27 cellular contexts compared by ENCODE assay signal in the genomic region with DNA sequence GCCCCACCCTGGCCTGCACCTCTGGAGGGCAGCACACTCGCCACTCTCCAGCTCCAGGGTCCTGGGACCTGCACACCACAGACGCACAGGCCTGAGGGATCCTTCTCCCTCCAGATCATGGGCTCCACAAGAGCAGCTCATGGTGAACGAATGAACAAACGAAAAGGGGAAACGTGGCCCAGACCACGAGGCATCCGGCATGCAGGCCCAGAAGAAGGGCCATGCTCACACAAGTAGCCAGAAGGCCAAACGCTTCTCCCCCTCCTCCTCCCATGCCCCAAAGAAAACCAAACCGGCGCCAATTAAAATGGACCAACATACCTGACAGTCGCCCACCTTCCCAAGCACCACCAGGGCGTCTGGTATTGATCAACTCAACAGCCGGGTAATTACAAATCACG. TPM values are rescaled to one million over a fixed set of nuclear protein-coding genes. Genes with fewer than 3 reads are reported as not detected.
DNase-seq lines count a peak whose midpoint lies in the region; ATAC-seq and TF ChIP-seq lines count a peak whose summit lies in the region.
"Had no signal": no experiment of that assay in that cellular context is flagged by ENCODE, and none has a peak within 500 bp of the region (broad histone marks: within the 10 kb centered on the region; RNA-seq: fewer than 3 reads in every experiment).

No MANE protein-coding gene starts in this region.

- H3K9me2 ChIP-seq in SK-N-SH = no peaks in the 10 kb centered on the region

- no peak overlapping the region for H3K4me3 Mint-ChIP-seq in brain
- H3K4me3 Mint-ChIP-seq: activated CD4-positive, alpha-beta memory T cell treated with anti-CD3 and anti-CD28 coated beads, Interleukin-2, amount 10 ng/mL, durations not matched to agents 7 days and 5 days; CD4-positive, CD25-positive, alpha-beta regulatory T cell; immature natural killer cell; neural crest cell had no signal

- CTCF ChIA-PET in SK-N-SH (lab: Yijun Ruan, JAX) = interaction anchor here (0.7 to 3.8 kb wide), 9 partner anchors 9 to 623 kb away, joined by 3 to 24 read pairs (median 3); no protein-coding TSS in a partner anchor

- H3K9ac ChIP-seq in SK-N-SH = no peak overlapping the region

- no peak for TF ChIP-seq CTCF in SK-N-SH (IDR thresholded peaks at IDR 0.05)
- no peak for TF ChIP-seq CTCF in brain (conservative IDR thresholded peaks at IDR 0.05)
- no peak for TF ChIP-seq CTCF in upper lobe of left lung (IDR thresholded peaks at IDR 0.05)

- TF ChIP-seq POLR2A in upper lobe of left lung (IDR thresholded peaks at IDR 0.05) = no peak

- TF ChIP-seq RAD21 in SK-N-SH (IDR thresholded peaks at IDR 0.05; ENCODE audit: low read length) = no peak

- H3K27ac ChIP-seq in SK-N-SH (ENCODE audit: low read depth in 2 of 2, low read length in 1 of 2) = no peak overlapping the region; a peak in 1 of 4 replicates
- H3K27ac ChIP-seq in upper lobe of left lung = no peak overlapping the region
- H3K27ac ChIP-seq: 22Rv1, right lobe of liver, stomach had no signal

- no peak overlapping the region for H3K4me2 ChIP-seq in SK-N-SH

- TF ChIP-seq EP300 in SK-N-SH (IDR thresholded peaks at IDR 0.05; ENCODE audit: borderline replicate concordance in 1 of 2, low read depth in 1 of 2, low read length in 1 of 2) = no peak
- TF ChIP-seq EP300 in upper lobe of left lung (IDR thresholded peaks at IDR 0.05) = no peak

- H3K9me3 Mint-ChIP-seq in brain = peaks cover 0 to 1% (median 0%) of the 10 kb centered on the region in 5 experiments
- H3K9me3 Mint-ChIP-seq: activated CD4-positive, alpha-beta memory T cell treated with anti-CD3 and anti-CD28 coated beads, Interleukin-2, amount 10 ng/mL, durations not matched to agents 7 days and 5 days; activated naive CD4-positive, alpha-beta T cell treated with anti-CD3 and anti-CD28 coated beads, Interleukin-2, amount 50 U/mL, for 72 hours; CD4-positive, CD25-positive, alpha-beta regulatory T cell; neural crest cell had no signal

- peaks cover 4 to 42% of the 10 kb centered on the region in 2 experiments; a peak in 2 of 4 replicates for H3K4me1 ChIP-seq in SK-N-SH (ENCODE audit: control insufficient read depth in 1 of 2, insufficient read depth in 2 of 2, low read depth in 1 of 2, low read length in 1 of 2)
- H3K4me1 ChIP-seq in upper lobe of left lung = peaks cover 0 to 9% (median 3%) of the 10 kb centered on the region in 4 donors
- H3K4me1 ChIP-seq: right lobe of liver had no signal

- peak overlapping the region; percentile 17 to 90 (median 68) for H3K27ac Mint-ChIP-seq in brain
- H3K27ac Mint-ChIP-seq: activated CD4-positive, alpha-beta memory T cell treated with anti-CD3 and anti-CD28 coated beads, Interleukin-2, amount 10 ng/mL, durations not matched to agents 7 days and 5 days had no signal

- whole genome bisulfite sequencing in SK-N-SH (ENCODE audit: low lambda C conversion rate) = 96% methylated on average over 14 of the region's 14 CpGs
- 78 to 96% methylated on average over 13 to 14 of the region's 14 CpGs for WGBS in upper lobe of left lung, 2 donors

- H4K20me1 ChIP-seq in SK-N-SH (ENCODE audit: insufficient read depth) = no peaks in the 10 kb centered on the region

- H3K79me2 ChIP-seq in SK-N-SH (ENCODE audit: insufficient read depth) = no peaks in the 10 kb centered on the region

- no peak for ATAC-seq in SK-N-SH treated with all-trans-retinoic acid at 6 μM for 48 hours
- ATAC-seq in upper lobe of left lung (ENCODE audit: low FRiP score in 2 of 2) = no peak
- ATAC-seq in GM19395 (IDR thresholded peaks at IDR 0.05; ENCODE audit: unreplicated experiment) = no peak
- ATAC-seq: activated CD4-positive, CD25-positive, alpha-beta regulatory T cell treated with anti-CD3 and anti-CD28 coated beads, Interleukin-2, amount 50 U/mL, for 24 hours; activated naive CD4-positive, alpha-beta T cell treated with anti-CD3 and anti-CD28 coated beads, Interleukin-2, amount 50 U/mL, for 72 hours; left colon; right lobe of liver had no signal

- H2AFZ ChIP-seq in SK-N-SH (ENCODE audit: low read depth) = no peak overlapping the region

- DNase-seq in SK-N-SH (peak; percentile 33), mesenteric fat pad (ENCODE audit: low spot score) (peak; percentile 78), upper lobe of left lung (peak; percentile 8 to 32), CD1c-positive myeloid dendritic cell (ENCODE audit: extremely low spot score) (no peak), GDM1 (lab: John Stamatoyannopoulos, UW) (no peak)
- DNase-seq: activated CD4-positive, alpha-beta memory T cell treated with anti-CD3 and anti-CD28 coated beads, Interleukin-2, amount 10 ng/mL, durations not matched to agents 7 days and 5 days; Calu3; CD4-positive, CD25-positive, alpha-beta regulatory T cell; DND-41; GOT3; immature natural killer cell; KBM-7; left colon; mesenchymal stem cell; NCI-H1092; NCI-H1694; stimulated activated CD4-positive, alpha-beta T cell treated with anti-CD3 and anti-CD28 coated beads, Interleukin-12 subunit alpha, Interleukin-12 subunit beta, amount 100 ng/mL, for 4 hours; stimulated activated CD4-positive, alpha-beta T cell treated with anti-CD3 and anti-CD28 coated beads, Interleukin-2, amount 100 ng/mL, for 48 hours; stomach had no signal

- no peak overlapping the region for H3K4me3 ChIP-seq in SK-N-SH (ENCODE audit: low read depth in 2 of 2, low read length in 1 of 2)
- H3K4me3 ChIP-seq in upper lobe of left lung = no peak overlapping the region
- H3K4me3 ChIP-seq: right lobe of liver, stomach had no signal

- H3K36me3 ChIP-seq in SK-N-SH (replicated peaks in 1 of 2; ENCODE audit: control insufficient read depth in 1 of 2, insufficient read depth in 2 of 2, low read length in 1 of 2) = peaks cover 13 to 26% of the 10 kb centered on the region in 2 experiments
- H3K36me3 ChIP-seq in upper lobe of left lung = peaks cover 0 to 34% (median 20%) of the 10 kb centered on the region in 4 donors

- H3F3A ChIP-seq in SK-N-SH (replicated peaks; ENCODE audit: insufficient read depth) = no peaks in the 10 kb centered on the region

- peaks cover 45% of the 10 kb centered on the region for H3K4me1 Mint-ChIP-seq in brain
- H3K4me1 Mint-ChIP-seq: activated CD4-positive, alpha-beta memory T cell treated with anti-CD3 and anti-CD28 coated beads, Interleukin-2, amount 10 ng/mL, durations not matched to agents 7 days and 5 days; immature natural killer cell had no signal

- H3K36me3 Mint-ChIP-seq in brain = peaks cover 25% of the 10 kb centered on the region

- no peaks in the 10 kb centered on the region for H3K27me3 Mint-ChIP-seq in brain
- H3K27me3 Mint-ChIP-seq: activated CD4-positive, alpha-beta memory T cell treated with anti-CD3 and anti-CD28 coated beads, Interleukin-2, amount 10 ng/mL, durations not matched to agents 7 days and 5 days; CD4-positive, CD25-positive, alpha-beta regulatory T cell had no signal

- H3K9me3 ChIP-seq in SK-N-SH (no peaks in the 10 kb centered on the region), upper lobe of left lung (no peaks in the 10 kb centered on the region)
- H3K9me3 ChIP-seq: right lobe of liver, stomach had no signal

- POLR2A ChIA-PET in SK-N-SH (lab: Yijun Ruan, JAX) = no interaction called here

- no peaks in the 10 kb centered on the region for H3K27me3 ChIP-seq in SK-N-SH (ENCODE audit: insufficient read depth)
- H3K27me3 ChIP-seq in upper lobe of left lung = no peaks in the 10 kb centered on the region
- H3K27me3 ChIP-seq: right lobe of liver, stomach had no signal

TF ChIP-seq in SK-N-SH, 30 proteins besides CTCF, POLR2A, EP300 and RAD21 (continues in another document):
- no peak for TF ChIP-seq CHD2 (IDR thresholded peaks at IDR 0.05; ENCODE audit: low read length, partially characterized antibody)
- TF ChIP-seq, protein P1, sequence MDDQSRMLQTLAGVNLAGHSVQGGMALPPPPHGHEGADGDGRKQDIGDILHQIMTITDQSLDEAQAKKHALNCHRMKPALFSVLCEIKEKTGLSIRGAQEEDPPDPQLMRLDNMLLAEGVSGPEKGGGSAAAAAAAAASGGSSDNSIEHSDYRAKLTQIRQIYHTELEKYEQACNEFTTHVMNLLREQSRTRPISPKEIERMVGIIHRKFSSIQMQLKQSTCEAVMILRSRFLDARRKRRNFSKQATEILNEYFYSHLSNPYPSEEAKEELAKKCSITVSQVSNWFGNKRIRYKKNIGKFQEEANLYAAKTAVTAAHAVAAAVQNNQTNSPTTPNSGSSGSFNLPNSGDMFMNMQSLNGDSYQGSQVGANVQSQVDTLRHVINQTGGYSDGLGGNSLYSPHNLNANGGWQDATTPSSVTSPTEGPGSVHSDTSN (IDR thresholded peaks at IDR 0.05) = no peak

RNA-seq across cellular contexts. Expression of a gene that starts 30.4 kb away (rescaled TPM):
- polyA plus RNA-seq in SK-N-SH (2012; rRNA removed) = 28.7 and 46.2 TPM in 2 replicates
- polyA plus RNA-seq in SK-N-SH (2012; cell fraction: cytosol; rRNA removed) = 20.4 and 23.6 TPM in 2 replicates
- 29.9 and 64.7 TPM in 2 replicates for polyA plus RNA-seq in SK-N-SH (2012; cell fraction: nucleus; rRNA removed)
- 42.7 TPM for polyA plus RNA-seq in brain (ENCODE audit: insufficient read depth, low read depth, low replicate concordance)
- total RNA-seq in mesenteric fat pad = 32.2 TPM
- 100 to 1,000 TPM in 2 of 6 donors, 10 to 100 TPM in 4; 40.6 to 364 (median 65.6) TPM for total RNA-seq in upper lobe of left lung

RNA-seq across cellular contexts. Expression of a gene that starts 39.6 kb away (rescaled TPM):
- 30.7 and 34.8 TPM in 2 replicates for polyA plus RNA-seq in SK-N-SH (2012; rRNA removed)
- polyA plus RNA-seq in SK-N-SH (2012; cell fraction: cytosol; rRNA removed) = 36.0 and 37.6 TPM in 2 replicates
- polyA plus RNA-seq in SK-N-SH (2012; cell fraction: nucleus; rRNA removed) = 13.9 and 18.7 TPM in 2 replicates
- polyA plus RNA-seq in brain (ENCODE audit: insufficient read depth, low read depth, low replicate concordance) = 30.9 TPM
- 19.7 TPM for total RNA-seq in mesenteric fat pad
- 10 to 100 TPM in 5 of 6 donors, 1 to 10 TPM in 1; 9.4 to 27.0 (median 23.0) TPM for total RNA-seq in upper lobe of left lung

RNA-seq across cellular contexts. Expression of a gene that starts 39.7 kb away (rescaled TPM):
- polyA plus RNA-seq in SK-N-SH (2012; rRNA removed) (79.5 and 98.1 TPM in 2 replicates), brain (ENCODE audit: insufficient read depth, low read depth, low replicate concordance) (82.3 TPM)
- polyA plus RNA-seq in SK-N-SH (2012; cell fraction: cytosol; rRNA removed) = 69.1 and 83.0 TPM in 2 replicates
- polyA plus RNA-seq in SK-N-SH (2012; cell fraction: nucleus; rRNA removed) = 53.9 and 64.3 TPM in 2 replicates
- total RNA-seq in mesenteric fat pad (16.3 TPM), upper lobe of left lung (10 to 100 TPM in 5 of 6 donors, 1 to 10 TPM in 1; 6.3 to 23.2 (median 13.9) TPM)

Comparison
In these comparisons a context has a peak if more than half of its experiments do, and no peak if none do; other contexts are left out.
1. DNase-seq: peak in SK-N-SH (single experiment), mesenteric fat pad (single experiment) and upper lobe of left lung (2 of 2); none in CD1c-positive myeloid dendritic cell (single experiment) and GDM1 (single experiment).